Comparison of ENCODE assay signal across 10 cellular contexts in genomic region chr13:71218960-71219359, GRCh38.
DNase-seq lines count a peak whose midpoint lies in the region; ATAC-seq and TF ChIP-seq lines count a peak whose summit lies in the region.
"Had no signal": no experiment of that assay in that cellular context is flagged by ENCODE, and none has a peak within 500 bp of the region (broad histone marks: within the 10 kb centered on the region; RNA-seq: fewer than 3 reads in every experiment).

No MANE protein-coding gene starts in this region.

- intact Hi-C loops in CD4-positive, alpha-beta memory T cell (cut with micrococcal nuclease): no loop called here
- intact Hi-C loops in prostate gland (cut with DNase I): no loop called here

- peak; percentile 54 for ATAC-seq in GM18909 (IDR thresholded peaks at IDR 0.05; ENCODE audit: poor library complexity, unreplicated experiment)
- ATAC-seq: left ventricle myocardium superior had no signal

- H3K4me1 Mint-ChIP-seq in CD4-positive, alpha-beta memory T cell: no peaks in the 10 kb centered on the region
- H3K4me1 Mint-ChIP-seq: CD8-positive, alpha-beta memory T cell had no signal

- H3K9me3 ChIP-seq in BE2C (no peaks in the 10 kb centered on the region), prostate gland (no peaks in the 10 kb centered on the region)
- H3K9me3 ChIP-seq in CD4-positive, alpha-beta memory T cell (ENCODE audit: control insufficient read depth in 1 of 2, low read length in 2 of 2): no peaks in the 10 kb centered on the region

- DNase-seq in BE2C (peak; percentile 19), NCI-H748 treated with DMSO at 0.1 percent for 48 hours (lab: John Stamatoyannopoulos, UW) (peak; percentile 49), epithelial cell of proximal tubule (ENCODE audit: low read depth) (no peak), putamen (ENCODE audit: low spot score) (no peak), prostate gland (ENCODE audit: low spot score) (no peak)
- DNase-seq in activated naive CD4-positive, alpha-beta T cell treated with anti-CD3 and anti-CD28 coated beads, Interleukin-2, amount 50 U/mL, for 16 hours: no peak
- DNase-seq in CD4-positive, alpha-beta memory T cell: no peak
- DNase-seq: CD8-positive, alpha-beta memory T cell; left ventricle myocardium superior had no signal

- no peaks in the 10 kb centered on the region for H3K27me3 ChIP-seq in BE2C
- H3K27me3 ChIP-seq in CD4-positive, alpha-beta memory T cell (ENCODE audit: insufficient read depth, low read length): no peaks in the 10 kb centered on the region
- H3K27me3 ChIP-seq in prostate gland (replicated peaks; ENCODE audit: insufficient read depth): no peaks in the 10 kb centered on the region

- WGBS in prostate gland: 56% methylated on average over 3 of the region's 3 CpGs

- H3K27ac Mint-ChIP-seq in CD4-positive, alpha-beta memory T cell: no peak overlapping the region
- H3K27ac Mint-ChIP-seq: CD8-positive, alpha-beta memory T cell had no signal

- POLR2A ChIA-PET in CD4-positive, alpha-beta memory T cell (lab: Charles Lee; ENCODE audit: partially characterized antibody): no interaction called here

- H3K4me1 ChIP-seq in BE2C: peaks cover 10% of the 10 kb centered on the region; the same call in 1 of the 2 replicates
- no peaks in the 10 kb centered on the region for H3K4me1 ChIP-seq in CD4-positive, alpha-beta memory T cell (ENCODE audit: insufficient read depth, low read length)
- H3K4me1 ChIP-seq in prostate gland (replicated peaks): no peaks in the 10 kb centered on the region

- TF ChIP-seq POLR2A in prostate gland (IDR thresholded peaks at IDR 0.05): no peak

- H3K27me3 Mint-ChIP-seq in CD4-positive, alpha-beta memory T cell: no peaks in the 10 kb centered on the region

- CTCF ChIA-PET in CD4-positive, alpha-beta memory T cell (lab: Charles Lee; ENCODE audit: partially characterized antibody): no interaction called here

- H3K36me3 Mint-ChIP-seq in CD4-positive, alpha-beta memory T cell: no peaks in the 10 kb centered on the region
- H3K36me3 Mint-ChIP-seq: CD8-positive, alpha-beta memory T cell had no signal

- peaks cover 0 to 4% (median under 1%) of the 10 kb centered on the region in 8 donors for H3K9me3 Mint-ChIP-seq in CD4-positive, alpha-beta memory T cell

- H3K36me3 ChIP-seq in BE2C (no peaks in the 10 kb centered on the region), prostate gland (no peaks in the 10 kb centered on the region)
- no peaks in the 10 kb centered on the region for H3K36me3 ChIP-seq in CD4-positive, alpha-beta memory T cell (ENCODE audit: insufficient read depth, low read length)

- no peak overlapping the region for H3K4me3 Mint-ChIP-seq in CD4-positive, alpha-beta memory T cell
- H3K4me3 Mint-ChIP-seq: CD8-positive, alpha-beta memory T cell had no signal

- TF ChIP-seq CTCF in BE2C (IDR thresholded peaks at IDR 0.05; ENCODE audit: low read depth, low read length) (peak; percentile 70), epithelial cell of proximal tubule (conservative IDR thresholded peaks at IDR 0.05; ENCODE audit: low read depth, low read length) (peak; percentile 59), prostate gland (IDR thresholded peaks at IDR 0.05) (no peak)

- H3K4me3 ChIP-seq in BE2C (ENCODE audit: low read depth, low read length) (no peak overlapping the region), epithelial cell of proximal tubule (ENCODE audit: low read depth, low read length) (no peak overlapping the region), prostate gland (no peak overlapping the region)
- H3K4me3 ChIP-seq in CD4-positive, alpha-beta memory T cell (ENCODE audit: low read length in 2 of 2): no peak overlapping the region

- H3K27ac ChIP-seq in CD4-positive, alpha-beta memory T cell (ENCODE audit: low read depth, low read length): no peak overlapping the region
- H3K27ac ChIP-seq in prostate gland: no peak overlapping the region

Comparison
In these comparisons a context has a peak if more than half of its experiments do, and no peak if none do; other contexts are left out.
1. DNase-seq: peak in BE2C (single experiment) and NCI-H748 treated with DMSO at 0.1 percent for 48 hours (single experiment); none in epithelial cell of proximal tubule (single experiment), activated naive CD4-positive, alpha-beta T cell treated with anti-CD3 and anti-CD28 coated beads, Interleukin-2, amount 50 U/mL, for 16 hours (single experiment), CD4-positive, alpha-beta memory T cell (0 of 5), putamen (single experiment) and prostate gland (single experiment).
2. CTCF ChIP-seq: peak in BE2C (single experiment) and epithelial cell of proximal tubule (single experiment); none in prostate gland (0 of 4).